Comparison of ENCODE assay signal across 9 cellular contexts in genomic region chr16:66844342-66845079, GRCh38. TPM values are rescaled to one million over a fixed set of nuclear protein-coding genes. Genes with fewer than 3 reads are reported as not detected.
A peak's percentile ranks its signal among the peaks of the same experiment; 100 is the strongest.
DNase-seq lines count a peak whose midpoint lies in the region; FAIRE-seq and TF ChIP-seq lines count a peak whose summit lies in the region.
"Had no signal": no experiment of that assay in that cellular context is flagged by ENCODE, and none has a peak within 500 bp of the region (broad histone marks: within the 10 kb centered on the region; RNA-seq: fewer than 3 reads in every experiment).

CA7 (plus strand) TSS chr16:66844414; CDS start chr16:66844488, 74 bp downstream.

- DNase-seq in activated T-cell treated with anti-CD3 and anti-CD28 coated beads, Interleukin-2, amount 50 U/mL, for 24 hours = peak; percentile 36
- no peak for DNase-seq in activated T-cell treated with anti-CD3 and anti-CD28 coated beads, Interleukin-2, amount 50 U/mL, for 48 hours
- DNase-seq in mesenchymal stem cell = no peak
- no peak for DNase-seq in tibial nerve (ENCODE audit: low spot score in 2 of 2)
- DNase-seq in GM12891 (ENCODE audit: insufficient read length, low spot score) = no peak
- no peak for DNase-seq in stimulated activated CD4-positive, alpha-beta T cell treated with anti-CD3 and anti-CD28 coated beads, Interleukin-4, amount 100 ng/mL, for 24 hours
- DNase-seq in stimulated activated CD4-positive, alpha-beta T cell treated with anti-CD3 and anti-CD28 coated beads, Interleukin-4, amount 100 ng/mL, for 4 hours = no peak

- no peak for FAIRE-seq in GM12891 (lab: Jason Lieb, UNC)
- FAIRE-seq: G401.6 had no signal

- H3K9me3 Mint-ChIP-seq in activated T-cell treated with anti-CD3 and anti-CD28 coated beads, Interleukin-2, amount 50 U/mL, for 24 hours = no peaks in the 10 kb centered on the region

- no peak for TF ChIP-seq EP300 in tibial nerve (IDR thresholded peaks at IDR 0.05)

- H3K4me1 ChIP-seq in duodenal mucosa (ENCODE audit: control insufficient read depth in 1 of 2, insufficient read depth in 2 of 2, low read length in 2 of 2) (peaks cover 15 to 16% of the 10 kb centered on the region in 2 donors), mesenchymal stem cell (ENCODE audit: control insufficient read depth, insufficient read depth, low read depth, low read length) (peaks cover 21% of the 10 kb centered on the region), tibial nerve (peaks cover 0 to 16% (median 13%) of the 10 kb centered on the region in 4 donors)

- H3K27ac ChIP-seq in duodenal mucosa (ENCODE audit: low read depth, low read length) (no peak within 1 kb of the TSS), mesenchymal stem cell (ENCODE audit: low read length, poor library complexity, severe bottlenecking) (no peak within 1 kb of the TSS), tibial nerve (no peak within 1 kb of the TSS)

- peaks cover 23 to 26% of the 10 kb centered on the region in 2 donors for H3K27me3 ChIP-seq in duodenal mucosa (ENCODE audit: control insufficient read depth in 1 of 2, insufficient read depth in 2 of 2, low read length in 2 of 2)
- H3K27me3 ChIP-seq in mesenchymal stem cell (ENCODE audit: control insufficient read depth in 1 of 2, insufficient read depth in 1 of 2, low read length in 2 of 2) = peaks cover 63 to 81% of the 10 kb centered on the region in 2 experiments
- peaks cover 0 to 42% of the 10 kb centered on the region in 2 donors for H3K27me3 ChIP-seq in tibial nerve

- H3K4me2 ChIP-seq in mesenchymal stem cell (ENCODE audit: low read length, poor library complexity, severe bottlenecking) = peak within 1 kb of the TSS; percentile 100

- no peak within 1 kb of the TSS for H2AK5ac ChIP-seq in mesenchymal stem cell (ENCODE audit: low read length, severe bottlenecking)

- TF ChIP-seq POLR2A in tibial nerve (IDR thresholded peaks at IDR 0.05) = no peak
- no peak for TF ChIP-seq POLR2A in GM12891 (IDR thresholded peaks at IDR 0.05; ENCODE audit: low read depth, low read length)

- peaks cover 49% of the 10 kb centered on the region for H3K27me3 Mint-ChIP-seq in activated T-cell treated with anti-CD3 and anti-CD28 coated beads, Interleukin-2, amount 50 U/mL, for 24 hours

- no peak within 1 kb of the TSS for H3K27ac Mint-ChIP-seq in activated T-cell treated with anti-CD3 and anti-CD28 coated beads, Interleukin-2, amount 50 U/mL, for 24 hours

- no peak within 1 kb of the TSS for H4K91ac ChIP-seq in mesenchymal stem cell (ENCODE audit: low read length)

- peak within 1 kb of the TSS in 1 of 2 experiments; percentile 28 for H3K4ac ChIP-seq in mesenchymal stem cell (ENCODE audit: low read depth in 1 of 2, low read length in 2 of 2)

- no peak within 1 kb of the TSS for H2BK12ac ChIP-seq in mesenchymal stem cell (ENCODE audit: low read length in 2 of 2)

- no peak for TF ChIP-seq CTCF in tibial nerve (IDR thresholded peaks at IDR 0.05)

- H3K14ac ChIP-seq in mesenchymal stem cell (ENCODE audit: low read length in 2 of 2) = peak within 1 kb of the TSS in 1 of 2 experiments; percentile 46

- H3K4me3 ChIP-seq in duodenal mucosa (ENCODE audit: low read depth in 1 of 2, low read length in 2 of 2) (peak within 1 kb of the TSS; percentile 63), mesenchymal stem cell (ENCODE audit: insufficient read depth in 1 of 2, low read depth in 1 of 2, low read length in 2 of 2) (peak within 1 kb of the TSS; percentile 61 to 71), tibial nerve (peak within 1 kb of the TSS; percentile 4 to 52 (median 36))

- peak within 1 kb of the TSS; percentile 2 to 87 for H3K23ac ChIP-seq in mesenchymal stem cell (ENCODE audit: low read length in 2 of 2)

- H2AFZ ChIP-seq in mesenchymal stem cell (ENCODE audit: low read depth, low read length) = no peak within 1 kb of the TSS

- no peak within 1 kb of the TSS for H2BK120ac ChIP-seq in mesenchymal stem cell (ENCODE audit: low read depth, low read length)

- no peaks in the 10 kb centered on the region for H3K36me3 Mint-ChIP-seq in activated T-cell treated with anti-CD3 and anti-CD28 coated beads, Interleukin-2, amount 50 U/mL, for 24 hours (ENCODE audit: low read depth)

- WGBS in mesenchymal stem cell = 2% methylated on average over 71 of the region's 79 CpGs
- WGBS in tibial nerve, 2 donors = 1 to 2% methylated on average over 23 to 56 of the region's 79 CpGs

- H3K4me3 Mint-ChIP-seq in activated T-cell treated with anti-CD3 and anti-CD28 coated beads, Interleukin-2, amount 50 U/mL, for 24 hours = peak within 1 kb of the TSS; percentile 54

- peaks cover 14% of the 10 kb centered on the region for H3K4me1 Mint-ChIP-seq in activated T-cell treated with anti-CD3 and anti-CD28 coated beads, Interleukin-2, amount 50 U/mL, for 24 hours (ENCODE audit: low read depth)

- no peaks in the 10 kb centered on the region for H3K79me1 ChIP-seq in mesenchymal stem cell (replicated peaks; ENCODE audit: low read length, poor library complexity, severe bottlenecking)

- H2BK15ac ChIP-seq in mesenchymal stem cell (ENCODE audit: low read depth, poor library complexity, severe bottlenecking) = no peak within 1 kb of the TSS

- H3K36me3 ChIP-seq in duodenal mucosa (ENCODE audit: control insufficient read depth in 1 of 2, insufficient read depth in 2 of 2, low read length in 2 of 2) (no peaks in the 10 kb centered on the region), mesenchymal stem cell (ENCODE audit: control insufficient read depth in 1 of 2, insufficient read depth in 2 of 2, low read depth in 1 of 2, low read length in 2 of 2) (peaks cover 0 to 5% of the 10 kb centered on the region in 2 experiments), tibial nerve (no peaks in the 10 kb centered on the region)

- H3K9me3 ChIP-seq in duodenal mucosa (ENCODE audit: control insufficient read depth in 1 of 2, low read length in 2 of 2) (no peaks in the 10 kb centered on the region), mesenchymal stem cell (ENCODE audit: control insufficient read depth, low read length) (no peaks in the 10 kb centered on the region), tibial nerve (no peaks in the 10 kb centered on the region)

- H4K8ac ChIP-seq in mesenchymal stem cell (ENCODE audit: low read length) = peak within 1 kb of the TSS; percentile 13

- H3K9ac ChIP-seq in duodenal mucosa (ENCODE audit: low read depth in 1 of 2, low read length in 2 of 2) = peak within 1 kb of the TSS in 1 of 2 donors; percentile 16
- H3K9ac ChIP-seq in mesenchymal stem cell (ENCODE audit: low read length) = peak within 1 kb of the TSS; percentile 36

- peak within 1 kb of the TSS in 1 of 2 experiments; percentile 42 for H3K18ac ChIP-seq in mesenchymal stem cell (ENCODE audit: low read depth in 1 of 2, low read length in 2 of 2)

- H2BK5ac ChIP-seq in mesenchymal stem cell (ENCODE audit: low read depth, low read length, poor library complexity, severe bottlenecking) = no peak within 1 kb of the TSS

TF ChIP-seq in GM12891, 5 proteins besides CTCF, POLR2A, EP300 and RAD21:
- TF ChIP-seq TAF1 (IDR thresholded peaks at IDR 0.05; ENCODE audit: low read depth, low read length) = no peak
- no peak for TF ChIP-seq POU2F2 (IDR thresholded peaks at IDR 0.05; ENCODE audit: low read depth, low read length)
- no peak for TF ChIP-seq POLR2AphosphoS5 (IDR thresholded peaks at IDR 0.05; ENCODE audit: low read depth, low read length)
- TF ChIP-seq PAX5 (IDR thresholded peaks at IDR 0.05; ENCODE audit: insufficient read depth, low read length, severe bottlenecking) = no peak
- TF ChIP-seq SPI1 (IDR thresholded peaks at IDR 0.05; ENCODE audit: low read depth, low read length) = no peak
TF ChIP-seq in GM12891: peak in this region for 0.

RNA-seq across cellular contexts. Expression of gene CA7, which starts in this region (rescaled TPM):
- not detected for polyA plus RNA-seq in mesenchymal stem cell (2013, experiment 1 of 2)
- polyA plus RNA-seq in mesenchymal stem cell (2013, experiment 2 of 2) = not detected
- not detected for total RNA-seq in tibial nerve
- polyA plus RNA-seq in GM12891 (2012; ENCODE audit: low read depth, missing spikeins) = 0.08 TPM
